ENCODE assay signal across 12 cellular contexts in the genomic region with DNA sequence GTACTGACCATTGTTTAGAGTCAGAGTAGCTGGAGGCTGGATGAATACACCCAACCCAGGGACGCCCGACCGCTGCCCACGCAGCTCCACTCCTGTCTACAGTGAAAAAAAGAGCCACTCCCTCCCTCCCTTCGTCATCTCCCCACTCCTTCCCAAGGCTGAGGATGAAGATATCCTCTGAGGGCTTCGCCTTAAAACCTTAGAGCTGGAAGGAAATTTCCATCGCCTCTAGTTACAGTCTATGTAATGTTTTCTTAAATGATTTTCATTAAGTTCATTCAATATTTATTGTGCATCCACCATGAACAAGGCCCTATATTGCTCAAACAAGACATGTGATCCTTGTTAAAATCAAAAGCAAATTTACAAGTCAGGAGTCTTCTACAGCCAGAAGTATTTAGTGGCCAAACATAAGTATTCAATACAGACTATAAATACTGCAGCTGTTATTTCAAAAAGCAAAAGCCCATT. TPM values are rescaled to one million over a fixed set of nuclear protein-coding genes. Genes with fewer than 3 reads are reported as not detected.
DNase-seq lines count a peak whose midpoint lies in the region; ATAC-seq and TF ChIP-seq lines count a peak whose summit lies in the region.
"Had no signal": no experiment of that assay in that cellular context is flagged by ENCODE, and none has a peak within 500 bp of the region (broad histone marks: within the 10 kb centered on the region; RNA-seq: fewer than 3 reads in every experiment).

No MANE protein-coding gene starts in this region.

- TF ChIP-seq POLR2A in suprapubic skin (IDR thresholded peaks at IDR 0.05) = no peak

- ATAC-seq in HG02610 (IDR thresholded peaks at IDR 0.05; ENCODE audit: unreplicated experiment) (no peak), psoas muscle (no peak)

- no peak for DNase-seq in psoas muscle
- no peak for DNase-seq in stimulated activated CD4-positive, alpha-beta T cell treated with anti-CD3 and anti-CD28 coated beads, Interleukin-15, amount 100 ng/mL, for 24 hours
- no peak for DNase-seq in suprapubic skin (ENCODE audit: low spot score in 2 of 2)
- DNase-seq: NCI-H1436 treated with DMSO at 0.1 percent for 48 hours had no signal

- H3K9ac ChIP-seq in ES-I3 (ENCODE audit: low read depth, low read length) = peak overlapping the region; percentile 72; the same call in 1 of the 2 replicates
- H3K9ac ChIP-seq in iPS-18a (ENCODE audit: low read length) = no peak overlapping the region

- peaks cover 23% of the 10 kb centered on the region for H3K27me3 ChIP-seq in iPS-18a (ENCODE audit: control insufficient read depth, insufficient read depth, low read length)
- peaks cover 0 to 7% (median 0%) of the 10 kb centered on the region in 3 donors for H3K27me3 ChIP-seq in psoas muscle (ENCODE audit: insufficient read depth in 3 of 3, low read length in 2 of 3)
- H3K27me3 ChIP-seq in suprapubic skin = peaks cover 59% of the 10 kb centered on the region

- H3K36me3 ChIP-seq in ES-I3 (ENCODE audit: insufficient read depth, low read length) (no peaks in the 10 kb centered on the region), iPS-18a (ENCODE audit: control insufficient read depth, low read depth, low read length) (no peaks in the 10 kb centered on the region), psoas muscle (ENCODE audit: insufficient read depth in 1 of 2, low read depth in 1 of 2) (no peaks in the 10 kb centered on the region), suprapubic skin (no peaks in the 10 kb centered on the region)
- H3K36me3 ChIP-seq: upper lobe of left lung had no signal

- intact Hi-C loops in psoas muscle (cut with DNase I) = no loop called here

- H3K4me1 ChIP-seq in ES-I3 (ENCODE audit: insufficient read depth, low read length) (peaks cover 5% of the 10 kb centered on the region; the same call in 1 of the 2 replicates), iPS-18a (ENCODE audit: control insufficient read depth, low read depth, low read length) (peaks cover 3% of the 10 kb centered on the region), psoas muscle (no peaks in the 10 kb centered on the region), suprapubic skin (peaks cover 9% of the 10 kb centered on the region)

- no peak for TF ChIP-seq EP300 in suprapubic skin (IDR thresholded peaks at IDR 0.05)

- H3K4me3 ChIP-seq in iPS-18a (ENCODE audit: low read length) (peak overlapping the region; percentile 83), psoas muscle (no peak overlapping the region), suprapubic skin (no peak overlapping the region)
- H3K4me3 ChIP-seq: PC-9 had no signal

- H3K27ac ChIP-seq in 22Rv1 (peak overlapping the region; percentile 64), VCaP (peak overlapping the region; percentile 95), iPS-18a (ENCODE audit: low read length) (no peak overlapping the region), psoas muscle (no peak overlapping the region), suprapubic skin (no peak overlapping the region)
- H3K27ac ChIP-seq: PC-9, upper lobe of left lung had no signal

- H3K9me3 ChIP-seq in ES-I3 (ENCODE audit: control insufficient read depth, insufficient read depth, low read length) (no peaks in the 10 kb centered on the region), iPS-18a (ENCODE audit: control insufficient read depth, low read depth, low read length) (no peaks in the 10 kb centered on the region), psoas muscle (no peaks in the 10 kb centered on the region), suprapubic skin (no peaks in the 10 kb centered on the region)
- H3K9me3 ChIP-seq: upper lobe of left lung had no signal

- 77 to 82% (median 80%) methylated on average over 7 of the region's 7 CpGs for WGBS in psoas muscle, 3 donors
- WGBS in suprapubic skin = 56% methylated on average over 7 of the region's 7 CpGs

- TF ChIP-seq CTCF in 22Rv1 (IDR thresholded peaks at IDR 0.05) (no peak), VCaP (conservative IDR thresholded peaks at IDR 0.05) (no peak), psoas muscle (IDR thresholded peaks at IDR 0.05) (no peak), suprapubic skin (IDR thresholded peaks at IDR 0.05) (no peak)

RNA-seq across cellular contexts. Expression of gene SLIT1, which starts 11.3 kb away (rescaled TPM):
- total RNA-seq in psoas muscle = under 1 TPM; 0.05 to 0.30 (median 0.07) TPM
- polyA plus RNA-seq in psoas muscle = under 1 TPM; 0.04 to 0.09 (median 0.08) TPM
- under 1 TPM in 3 of 4 donors, not detected in 1; 0.10 to 0.40 (median 0.11) TPM for total RNA-seq in suprapubic skin
- total RNA-seq: dermis microvascular lymphatic vessel endothelial cell, PC-9 had no signal

Comparison
In these comparisons a context has a peak if more than half of its experiments do, and no peak if none do; other contexts are left out.
1. H3K27ac ChIP-seq: peak in 22Rv1 (single experiment) and VCaP (single experiment); none in iPS-18a (single experiment), psoas muscle (single experiment) and suprapubic skin (single experiment).